In genomic region chr6:82032444-82032843, GRCh38 we compare ENCODE assay signal across 19 cellular contexts.
DNase-seq lines count a peak whose midpoint lies in the region; ATAC-seq and TF ChIP-seq lines count a peak whose summit lies in the region.
"Had no signal": no experiment of that assay in that cellular context is flagged by ENCODE, and none has a peak within 500 bp of the region (broad histone marks: within the 10 kb centered on the region; RNA-seq: fewer than 3 reads in every experiment).

No MANE protein-coding gene starts in this region.

- peaks cover 4% of the 10 kb centered on the region for H3K9me3 Mint-ChIP-seq in osteocyte (ENCODE audit: unreplicated experiment)
- H3K9me3 Mint-ChIP-seq: CD4-positive, alpha-beta T cell; CD8-positive, alpha-beta T cell had no signal

- no peak overlapping the region for H3K4me2 ChIP-seq in SK-N-SH
- H3K4me2 ChIP-seq in Loucy (ENCODE audit: low read depth, low read length, poor library complexity, severe bottlenecking), result peak overlapping the region; percentile 3
- H3K4me2 ChIP-seq: A549; BLaER1 treated with 17β-estradiol and CSF1 and Interleukin-3, amounts not matched to agents 10 nM and 100 nM had no signal

- no peaks in the 10 kb centered on the region for H3K36me3 Mint-ChIP-seq in osteocyte (ENCODE audit: unreplicated experiment)
- H3K36me3 Mint-ChIP-seq: CD8-positive, alpha-beta T cell had no signal

- no peaks in the 10 kb centered on the region for H3K27me3 Mint-ChIP-seq in osteocyte (ENCODE audit: unreplicated experiment)
- H3K27me3 Mint-ChIP-seq: CD4-positive, alpha-beta T cell had no signal

- no peaks in the 10 kb centered on the region for H3K27me3 ChIP-seq in SK-N-SH (ENCODE audit: insufficient read depth)
- H3K27me3 ChIP-seq in Loucy (ENCODE audit: insufficient read depth, low read length, poor library complexity, severe bottlenecking), result no peaks in the 10 kb centered on the region
- H3K27me3 ChIP-seq: BLaER1 treated with 17β-estradiol and CSF1 and Interleukin-3, amounts not matched to agents 10 nM and 100 nM had no signal

- H2AFZ ChIP-seq in SK-N-SH (ENCODE audit: low read depth), result no peak overlapping the region
- H2AFZ ChIP-seq in Loucy (ENCODE audit: low read length), result no peak overlapping the region

- peaks cover 66% of the 10 kb centered on the region for H3K4me1 Mint-ChIP-seq in osteocyte (ENCODE audit: unreplicated experiment)
- H3K4me1 Mint-ChIP-seq: B cell had no signal

- H3K4me1 ChIP-seq in SK-N-SH (ENCODE audit: control insufficient read depth in 1 of 2, insufficient read depth in 2 of 2, low read depth in 1 of 2, low read length in 1 of 2), result peaks cover 0 to 8% of the 10 kb centered on the region in 2 experiments; a peak in 1 of 4 replicates
- H3K4me1 ChIP-seq in Loucy (ENCODE audit: insufficient read depth, low read length, poor library complexity, severe bottlenecking), result no peaks in the 10 kb centered on the region
- H3K4me1 ChIP-seq: A549; BLaER1 treated with 17β-estradiol and CSF1 and Interleukin-3, amounts not matched to agents 10 nM and 100 nM; Caco-2 had no signal

- POLR2A ChIA-PET in SK-N-SH (lab: Yijun Ruan, JAX), result no interaction called here

- TF ChIP-seq CTCF in SK-N-SH (IDR thresholded peaks at IDR 0.05), result no peak
- TF ChIP-seq CTCF in Loucy (conservative IDR thresholded peaks at IDR 0.05; ENCODE audit: low read length), result no peak
- no peak for TF ChIP-seq CTCF in osteocyte (IDR thresholded peaks at IDR 0.05)

- TF ChIP-seq EP300 in SK-N-SH (IDR thresholded peaks at IDR 0.05; ENCODE audit: borderline replicate concordance in 1 of 2, low read depth in 1 of 2, low read length in 1 of 2), result no peak

- H4K20me1 ChIP-seq in SK-N-SH (ENCODE audit: insufficient read depth) (no peaks in the 10 kb centered on the region), Loucy (ENCODE audit: insufficient read depth, low read length, poor library complexity, severe bottlenecking) (no peaks in the 10 kb centered on the region)
- H4K20me1 ChIP-seq: BLaER1 treated with 17β-estradiol and CSF1 and Interleukin-3, amounts not matched to agents 10 nM and 100 nM had no signal

- H3F3A ChIP-seq in SK-N-SH (replicated peaks; ENCODE audit: insufficient read depth) (no peaks in the 10 kb centered on the region), Loucy (ENCODE audit: low read depth) (no peaks in the 10 kb centered on the region)

- DNase-seq in SK-N-SH, result no peak
- no peak for DNase-seq in osteocyte (ENCODE audit: extremely low spot score, unreplicated experiment)
- DNase-seq in effector CD8-positive, alpha-beta T cell (lab: John Stamatoyannopoulos, UW), result no peak
- DNase-seq: AML-193; Caco-2; Calu3; CD4-positive, alpha-beta T cell; CD8-positive, alpha-beta T cell; DMS79 treated with DMSO at 0.1 percent for 48 hours; GDM1 had no signal

- no peaks in the 10 kb centered on the region for H3K36me3 ChIP-seq in SK-N-SH (replicated peaks in 1 of 2; ENCODE audit: control insufficient read depth in 1 of 2, insufficient read depth in 2 of 2, low read length in 1 of 2)
- no peaks in the 10 kb centered on the region for H3K36me3 ChIP-seq in Loucy (ENCODE audit: insufficient read depth, low read length)
- H3K36me3 ChIP-seq: BLaER1 treated with 17β-estradiol and CSF1 and Interleukin-3, amounts not matched to agents 10 nM and 100 nM had no signal

- CTCF ChIA-PET in SK-N-SH (lab: Yijun Ruan, JAX), result interaction anchor here (2.1 kb wide), 1 partner anchor 26 kb away, joined by 6 read pairs; no protein-coding TSS in a partner anchor

- peak overlapping the region; percentile 89 for H3K27ac Mint-ChIP-seq in osteocyte (ENCODE audit: unreplicated experiment)
- H3K27ac Mint-ChIP-seq: B cell; CD4-positive, alpha-beta T cell; CD8-positive, alpha-beta T cell had no signal

- no peak for TF ChIP-seq RAD21 in SK-N-SH (IDR thresholded peaks at IDR 0.05; ENCODE audit: low read length)

- H3K4me3 ChIP-seq in SK-N-SH (ENCODE audit: low read depth in 2 of 2, low read length in 1 of 2) (no peak overlapping the region), Loucy (ENCODE audit: low read length, poor library complexity, severe bottlenecking) (no peak overlapping the region)
- H3K4me3 ChIP-seq: A549; BLaER1 treated with 17β-estradiol and CSF1 and Interleukin-3, amounts not matched to agents 10 nM and 100 nM; GM12878 had no signal

- H3K9me2 ChIP-seq in SK-N-SH, result no peaks in the 10 kb centered on the region
- no peaks in the 10 kb centered on the region for H3K9me2 ChIP-seq in Loucy (replicated peaks; ENCODE audit: low read depth, low read length)

- H3K27ac ChIP-seq in SK-N-SH (ENCODE audit: low read depth in 2 of 2, low read length in 1 of 2), result no peak overlapping the region
- H3K27ac ChIP-seq: 22Rv1; A549; BLaER1 treated with 17β-estradiol and CSF1 and Interleukin-3, amounts not matched to agents 10 nM and 100 nM; C4-2B had no signal

- ATAC-seq in SK-N-SH treated with all-trans-retinoic acid at 6 μM for 48 hours (no peak), HG03457 (IDR thresholded peaks at IDR 0.05; ENCODE audit: unreplicated experiment) (no peak)
- ATAC-seq: A549; CD8-positive, alpha-beta T cell; GM12878 had no signal

- H3K79me2 ChIP-seq in SK-N-SH (ENCODE audit: insufficient read depth), result no peaks in the 10 kb centered on the region
- H3K79me2 ChIP-seq in Loucy (ENCODE audit: insufficient read depth, low read length), result peaks cover 28% of the 10 kb centered on the region; the same call in 1 of the 2 replicates

- H3K9ac ChIP-seq in SK-N-SH (no peak overlapping the region), Loucy (ENCODE audit: low read depth, low read length, poor library complexity, severe bottlenecking) (no peak overlapping the region)
- H3K9ac ChIP-seq: BLaER1 treated with 17β-estradiol and CSF1 and Interleukin-3, amounts not matched to agents 10 nM and 100 nM had no signal

- H3K4me3 Mint-ChIP-seq in osteocyte (ENCODE audit: unreplicated experiment), result no peak overlapping the region
- H3K4me3 Mint-ChIP-seq: B cell; CD4-positive, alpha-beta T cell; CD8-positive, alpha-beta T cell had no signal

- H3K9me3 ChIP-seq in SK-N-SH (no peaks in the 10 kb centered on the region), Loucy (ENCODE audit: insufficient read depth, low read depth, low read length) (no peaks in the 10 kb centered on the region)
- H3K9me3 ChIP-seq: A549; BLaER1 treated with 17β-estradiol and CSF1 and Interleukin-3, amounts not matched to agents 10 nM and 100 nM; Caco-2 had no signal

TF ChIP-seq in SK-N-SH treated with all-trans-retinoic acid at 6 μM for 48 hours, 23 proteins besides CTCF, POLR2A, EP300 and RAD21:
- peak; percentile 92 for TF ChIP-seq ZFP3 (CRISPR knock-in tag; IDR thresholded peaks at IDR 0.05)
- TF ChIP-seq ZFP30 (CRISPR knock-in tag; IDR thresholded peaks at IDR 0.05), result no peak
- no peak for TF ChIP-seq PPARA (CRISPR knock-in tag; IDR thresholded peaks at IDR 0.05; ENCODE audit: borderline replicate concordance)
- TF ChIP-seq ZNF565 (CRISPR knock-in tag; conservative IDR thresholded peaks at IDR 0.05; ENCODE audit: low read depth), result no peak

TF ChIP-seq in SK-N-SH, 30 proteins besides CTCF, POLR2A, EP300 and RAD21 (continues in another document):
- TF ChIP-seq, protein P1, sequence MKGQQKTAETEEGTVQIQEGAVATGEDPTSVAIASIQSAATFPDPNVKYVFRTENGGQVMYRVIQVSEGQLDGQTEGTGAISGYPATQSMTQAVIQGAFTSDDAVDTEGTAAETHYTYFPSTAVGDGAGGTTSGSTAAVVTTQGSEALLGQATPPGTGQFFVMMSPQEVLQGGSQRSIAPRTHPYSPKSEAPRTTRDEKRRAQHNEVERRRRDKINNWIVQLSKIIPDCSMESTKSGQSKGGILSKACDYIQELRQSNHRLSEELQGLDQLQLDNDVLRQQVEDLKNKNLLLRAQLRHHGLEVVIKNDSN (IDR thresholded peaks at IDR 0.05; ENCODE audit: borderline replicate concordance, low read depth), result no peak
- TF ChIP-seq RCOR1 (IDR thresholded peaks at IDR 0.05; ENCODE audit: low read length), result no peak
- TF ChIP-seq RXRA (IDR thresholded peaks at IDR 0.05; ENCODE audit: borderline replicate concordance, low read depth), result no peak
- no peak for TF ChIP-seq MXI1 (IDR thresholded peaks at IDR 0.05; ENCODE audit: low read depth, low read length)
- TF ChIP-seq CHD2 (IDR thresholded peaks at IDR 0.05; ENCODE audit: low read length, partially characterized antibody), result no peak
- no peak for TF ChIP-seq TEAD4 (IDR thresholded peaks at IDR 0.05; ENCODE audit: borderline replicate concordance, insufficient read depth)
- no peak for TF ChIP-seq YY1 (IDR thresholded peaks at IDR 0.05; ENCODE audit: low read depth)
- TF ChIP-seq FOXJ3 (CRISPR knock-in tag; IDR thresholded peaks at IDR 0.05), result no peak
- TF ChIP-seq USF2 (IDR thresholded peaks at IDR 0.05; ENCODE audit: borderline replicate concordance, low read depth, low read length), result no peak
- TF ChIP-seq POLR2AphosphoS5 (IDR thresholded peaks at IDR 0.05; ENCODE audit: low read depth, low read length), result no peak
- TF ChIP-seq, protein P2, sequence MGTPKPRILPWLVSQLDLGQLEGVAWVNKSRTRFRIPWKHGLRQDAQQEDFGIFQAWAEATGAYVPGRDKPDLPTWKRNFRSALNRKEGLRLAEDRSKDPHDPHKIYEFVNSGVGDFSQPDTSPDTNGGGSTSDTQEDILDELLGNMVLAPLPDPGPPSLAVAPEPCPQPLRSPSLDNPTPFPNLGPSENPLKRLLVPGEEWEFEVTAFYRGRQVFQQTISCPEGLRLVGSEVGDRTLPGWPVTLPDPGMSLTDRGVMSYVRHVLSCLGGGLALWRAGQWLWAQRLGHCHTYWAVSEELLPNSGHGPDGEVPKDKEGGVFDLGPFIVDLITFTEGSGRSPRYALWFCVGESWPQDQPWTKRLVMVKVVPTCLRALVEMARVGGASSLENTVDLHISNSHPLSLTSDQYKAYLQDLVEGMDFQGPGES (IDR thresholded peaks at IDR 0.05; ENCODE audit: low read depth, low read length), result no peak
- no peak for TF ChIP-seq SMC3 (IDR thresholded peaks at IDR 0.05; ENCODE audit: low read depth, low read length)
- no peak for TF ChIP-seq TCF12 (IDR thresholded peaks at IDR 0.05)
- no peak for TF ChIP-seq FOSL2 (IDR thresholded peaks at IDR 0.05; ENCODE audit: borderline replicate concordance, low read depth)
- TF ChIP-seq TAF1 (IDR thresholded peaks at IDR 0.05; ENCODE audit: borderline replicate concordance, low read depth, low read length), result no peak
- no peak for TF ChIP-seq MAX (IDR thresholded peaks at IDR 0.05; ENCODE audit: low read depth)
